In the genomic region with DNA sequence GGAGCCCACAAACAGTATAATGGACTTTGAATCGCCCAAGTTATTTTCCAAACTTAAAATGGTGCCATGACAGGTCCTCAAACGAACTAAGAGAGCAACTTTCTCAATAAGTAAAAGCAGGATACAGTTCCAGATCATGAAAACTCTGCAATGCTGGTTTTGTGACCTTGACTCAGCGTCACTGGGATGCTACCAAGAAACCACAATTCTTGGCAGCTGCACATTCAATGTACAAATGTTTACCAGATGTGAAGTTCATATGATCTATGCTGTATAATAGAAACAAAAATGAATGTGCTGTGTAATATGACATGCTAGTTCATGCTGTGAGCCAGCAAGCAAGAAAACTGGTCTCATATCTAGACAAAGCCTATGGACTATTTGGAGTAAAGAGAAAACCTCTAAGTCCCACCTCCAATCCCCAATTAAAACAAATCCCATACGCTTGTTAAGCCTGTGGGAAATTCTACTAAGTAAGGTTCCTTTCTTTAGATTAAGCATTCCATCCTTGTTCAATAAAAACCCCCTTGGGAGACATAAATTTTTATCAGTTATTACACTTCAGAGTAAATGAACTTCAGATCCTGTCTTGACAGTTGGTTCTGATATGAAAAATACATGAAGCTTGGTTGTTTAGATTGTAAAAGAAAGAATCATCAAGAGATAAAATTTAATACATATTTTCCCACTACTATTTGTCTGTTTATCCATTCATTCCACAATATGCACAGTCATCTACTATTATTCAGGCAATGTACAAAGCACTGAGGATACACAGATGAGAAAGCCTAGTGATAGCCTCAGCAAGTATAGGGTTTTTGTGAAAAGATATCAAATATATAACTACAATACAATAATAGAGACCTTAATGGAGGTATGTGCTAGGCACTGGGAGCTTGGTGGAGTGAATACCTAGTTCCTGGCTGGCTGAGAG, we compare ENCODE assay signal across 24 cellular contexts. TPM values are rescaled to one million over a fixed set of nuclear protein-coding genes. Genes with fewer than 3 reads are reported as not detected.
DNase-seq lines count a peak whose midpoint lies in the region; ATAC-seq and TF ChIP-seq lines count a peak whose summit lies in the region.
"Had no signal": no experiment of that assay in that cellular context is flagged by ENCODE, and none has a peak within 500 bp of the region (broad histone marks: within the 10 kb centered on the region; RNA-seq: fewer than 3 reads in every experiment).

No MANE protein-coding gene starts in this region.

- TF ChIP-seq CTCF in AG09309 (IDR thresholded peaks at IDR 0.05; ENCODE audit: control insufficient read depth, insufficient read depth, low read depth, low read length, missing control alignments) (no peak), brain microvascular endothelial cell (IDR thresholded peaks at IDR 0.05; ENCODE audit: low read depth, low read length, missing control alignments) (no peak), GM20000 (IDR thresholded peaks at IDR 0.05; ENCODE audit: extremely low read depth, missing control alignments) (no peak)

- no peak overlapping the region for H3K4me3 ChIP-seq in AG09309 (ENCODE audit: control insufficient read depth, low read depth, low read length)
- no peak overlapping the region for H3K4me3 ChIP-seq in brain microvascular endothelial cell (ENCODE audit: low read depth, low read length)
- H3K4me3 ChIP-seq: A549, HAP-1, transverse colon had no signal

- no peak overlapping the region for H3K27ac ChIP-seq in brain microvascular endothelial cell
- H3K27ac ChIP-seq: A549, foreskin keratinocyte, transverse colon had no signal

- H3K27me3 ChIP-seq in brain microvascular endothelial cell (replicated peaks), result no peaks in the 10 kb centered on the region
- H3K27me3 ChIP-seq: foreskin keratinocyte, transverse colon had no signal

- intact Hi-C loops in Right ventricle myocardium superior (cut with DNase I), result no loop called here

- in situ Hi-C loops in brain microvascular endothelial cell (cut with HindIII; ENCODE audit: low pct_ligation_motif_present, low sequenced_read_pairs), result no loop called here

- peak; percentile 80 for DNase-seq in AG09309 (ENCODE audit: low read depth)
- DNase-seq in HCEC 1CT, result peak; percentile 89
- peak; percentile 39 for DNase-seq in brain microvascular endothelial cell
- peak; percentile 6 for DNase-seq in left kidney (ENCODE audit: low read depth, low spot score)
- no peak for DNase-seq in GM20000 (ENCODE audit: low spot score)
- DNase-seq in COLO829 (ENCODE audit: low spot score), result no peak
- DNase-seq in Right ventricle myocardium superior, result no peak
- DNase-seq in NCI-H146 treated with DMSO at 0.1 percent for 48 hours (lab: John Stamatoyannopoulos, UW; ENCODE audit: unreplicated experiment), result no peak
- DNase-seq: CD4-positive, alpha-beta memory T cell; DND-41; effector memory CD4-positive, alpha-beta T cell; foreskin keratinocyte; Karpas-422; kidney glomerular epithelial cell; NCI-H1694; NCI-H345; NK-92 treated with Interleukin-12 subunit alpha and Interleukin-12 subunit beta, amount 100 ng/mL, for 24 hours; RPMI8226; stimulated activated naive B cell treated with anti-CD40 and anti-IgM and Interleukin-4, amounts not matched to agents 10 μg/mL and 1 μg/mL and 100 μg/mL, for 72 hours; transverse colon had no signal

- H3K36me3 ChIP-seq in brain microvascular endothelial cell (replicated peaks), result no peaks in the 10 kb centered on the region
- H3K36me3 ChIP-seq: HAP-1, transverse colon had no signal

- no peak for ATAC-seq in Right ventricle myocardium superior (ENCODE audit: poor library complexity)
- ATAC-seq: A549; activated T-helper 17 cell treated with anti-CD3 and anti-CD28 coated beads, Interleukin-2, amount 50 U/mL, for 72 hours; foreskin keratinocyte; stimulated activated naive B cell treated with anti-CD40 and anti-IgM and Interleukin-4, amounts not matched to agents 10 μg/mL and 1 μg/mL and 100 μg/mL, for 72 hours had no signal

RNA-seq across cellular contexts. Expression of gene COL21A1, which starts 20.2 kb away (rescaled TPM):
- 20.8 TPM for total RNA-seq in Right ventricle myocardium superior
- total RNA-seq: activated T-helper 17 cell treated with anti-CD3 and anti-CD28 coated beads, Interleukin-2, amount 50 U/mL, for 72 hours; CD4-positive, alpha-beta memory T cell; neural crest cell had no signal

Comparison
In these comparisons a context has a peak if more than half of its experiments do, and no peak if none do; other contexts are left out.
1. DNase-seq: peak in AG09309 (single experiment), HCEC 1CT (single experiment), brain microvascular endothelial cell (single experiment) and left kidney (single experiment); none in GM20000 (single experiment), COLO829 (single experiment), Right ventricle myocardium superior (single experiment) and NCI-H146 treated with DMSO at 0.1 percent for 48 hours (single experiment).